Comparison of ENCODE assay signal across 24 cellular contexts in the genomic region with DNA sequence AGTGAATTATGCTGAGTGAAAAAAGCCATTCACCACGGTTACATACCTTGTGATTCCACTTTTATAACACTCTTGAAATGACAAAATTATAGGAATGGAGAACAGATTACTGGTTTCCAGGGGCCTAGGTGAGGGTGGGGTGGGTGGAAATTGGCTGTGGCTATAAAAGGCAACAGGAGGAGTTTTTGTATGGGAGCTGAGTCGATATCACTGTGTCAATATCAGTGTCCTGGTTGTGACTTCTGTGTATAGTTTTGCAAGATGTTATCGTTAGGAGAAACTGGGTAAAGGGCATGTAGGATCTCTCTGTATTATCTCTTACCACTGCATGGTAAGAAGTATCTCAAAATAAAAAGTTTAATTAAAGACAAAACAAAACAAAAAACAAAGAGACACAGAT.
"Had no signal": no experiment of that assay in that cellular context is flagged by ENCODE, and none has a peak within 500 bp of the region (broad histone marks: within the 10 kb centered on the region; RNA-seq: fewer than 3 reads in every experiment).

No MANE protein-coding gene starts in this region.

- H3K36me3 ChIP-seq: ascending aorta had no signal

- H3K27ac Mint-ChIP-seq: activated B cell treated with CpG ODN at 0.5 μM for 24 hours; activated CD4-positive, alpha-beta T cell treated with anti-CD3 and anti-CD28 coated beads, Interleukin-2, amount 10 ng/mL, durations not matched to agents 24 days and 14 days; activated CD8-positive, alpha-beta memory T cell treated with anti-CD3 and anti-CD28 coated beads, Interleukin-2, amount 10 ng/mL, durations not matched to agents 7 days and 5 days; activated naive CD4-positive, alpha-beta T cell treated with anti-CD3 and anti-CD28 coated beads, Interleukin-2, amount 50 U/mL, for 24 hours; activated T-cell treated with anti-CD3 and anti-CD28 coated beads, Interleukin-2, amount 50 U/mL, for 24 hours; T-helper 1 cell treated with Interleukin-12 subunit alpha and Interleukin-12 subunit beta and Interleukin-4 antibody, amounts not matched to agents 30 μg/mL and 1 μg/mL, for 36 hours had no signal

- H3K4me3 Mint-ChIP-seq: activated B cell treated with CpG ODN at 0.5 μM for 24 hours; activated CD4-positive, alpha-beta T cell treated with anti-CD3 and anti-CD28 coated beads, Interleukin-2, amount 10 ng/mL, durations not matched to agents 24 days and 14 days; activated CD8-positive, alpha-beta memory T cell treated with anti-CD3 and anti-CD28 coated beads, Interleukin-2, amount 10 ng/mL, durations not matched to agents 7 days and 5 days; activated naive CD4-positive, alpha-beta T cell treated with anti-CD3 and anti-CD28 coated beads, Interleukin-2, amount 50 U/mL, for 24 hours; activated T-cell treated with anti-CD3 and anti-CD28 coated beads, Interleukin-2, amount 50 U/mL, for 24 hours; activated T-helper 1 cell treated with anti-CD3 and anti-CD28 coated beads, Interleukin-12 subunit alpha, Interleukin-12 subunit beta, Interleukin-2, Interleukin-4 antibody, amounts not matched to agents 30 ng/mL and 10 ng/mL and 1 ng/mL, durations not matched to agents 14 hours and 24 hours and 36 hours; T-helper 1 cell treated with Interleukin-12 subunit alpha and Interleukin-12 subunit beta and Interleukin-4 antibody, amounts not matched to agents 30 μg/mL and 1 μg/mL, for 36 hours had no signal

- ATAC-seq: activated CD8-positive, alpha-beta memory T cell treated with anti-CD3 and anti-CD28 coated beads, Interleukin-2, amount 10 ng/mL, durations not matched to agents 7 days and 5 days; PC-3 had no signal

- H3K4me1 ChIP-seq: body of pancreas had no signal

- H3K9me3 ChIP-seq: body of pancreas had no signal

- DNase-seq: activated B cell treated with CpG ODN at 0.5 μM for 24 hours; activated CD4-positive, alpha-beta T cell treated with anti-CD3 and anti-CD28 coated beads for 1 hour; activated CD4-positive, alpha-beta T cell treated with anti-CD3 and anti-CD28 coated beads, Interleukin-2, amount 50 U/mL, for 48 hours; activated CD8-positive, alpha-beta memory T cell treated with anti-CD3 and anti-CD28 coated beads, Interleukin-2, amount 10 ng/mL, durations not matched to agents 7 days and 5 days; activated effector memory CD4-positive, alpha-beta T cell treated with Interleukin-2 at 50 U/mL for 16 hours; activated naive CD4-positive, alpha-beta T cell; activated T-cell treated with anti-CD3 and anti-CD28 coated beads, Interleukin-2, amount 50 U/mL, for 24 hours; amniotic stem cell; central memory CD4-positive, alpha-beta T cell; Karpas-422; NCI-H1048; NCI-H146; NCI-H187 treated with DMSO at 0.1 percent for 48 hours; NCI-H2081 treated with DMSO at 0.1 percent for 48 hours; NCI-H446; NCI-H524; SHP77 had no signal

- H3K27me3 ChIP-seq: ascending aorta, body of pancreas had no signal

- H3K27ac ChIP-seq: ascending aorta had no signal

- H3K9me3 Mint-ChIP-seq: activated CD4-positive, alpha-beta T cell treated with anti-CD3 and anti-CD28 coated beads, Interleukin-2, amount 10 ng/mL, durations not matched to agents 24 days and 14 days; activated T-helper 1 cell treated with anti-CD3 and anti-CD28 coated beads, Interleukin-12 subunit alpha, Interleukin-12 subunit beta, Interleukin-2, Interleukin-4 antibody, amounts not matched to agents 30 ng/mL and 10 ng/mL and 1 ng/mL, durations not matched to agents 14 hours and 24 hours and 36 hours; T-helper 1 cell treated with Interleukin-12 subunit alpha and Interleukin-12 subunit beta and Interleukin-4 antibody, amounts not matched to agents 30 μg/mL and 1 μg/mL, for 36 hours had no signal

- H3K4me3 ChIP-seq: ascending aorta, body of pancreas had no signal

- H3K27me3 Mint-ChIP-seq: activated naive CD4-positive, alpha-beta T cell treated with anti-CD3 and anti-CD28 coated beads, Interleukin-2, amount 50 U/mL, for 24 hours; activated T-cell treated with anti-CD3 and anti-CD28 coated beads, Interleukin-2, amount 50 U/mL, for 24 hours had no signal

- H3K4me1 Mint-ChIP-seq: activated B cell treated with CpG ODN at 0.5 μM for 24 hours; activated CD4-positive, alpha-beta T cell treated with anti-CD3 and anti-CD28 coated beads, Interleukin-2, amount 10 ng/mL, durations not matched to agents 24 days and 14 days; activated CD8-positive, alpha-beta memory T cell treated with anti-CD3 and anti-CD28 coated beads, Interleukin-2, amount 10 ng/mL, durations not matched to agents 7 days and 5 days; activated naive CD4-positive, alpha-beta T cell treated with anti-CD3 and anti-CD28 coated beads, Interleukin-2, amount 50 U/mL, for 24 hours had no signal
